15 cellular contexts compared by ENCODE assay signal in the genomic region with DNA sequence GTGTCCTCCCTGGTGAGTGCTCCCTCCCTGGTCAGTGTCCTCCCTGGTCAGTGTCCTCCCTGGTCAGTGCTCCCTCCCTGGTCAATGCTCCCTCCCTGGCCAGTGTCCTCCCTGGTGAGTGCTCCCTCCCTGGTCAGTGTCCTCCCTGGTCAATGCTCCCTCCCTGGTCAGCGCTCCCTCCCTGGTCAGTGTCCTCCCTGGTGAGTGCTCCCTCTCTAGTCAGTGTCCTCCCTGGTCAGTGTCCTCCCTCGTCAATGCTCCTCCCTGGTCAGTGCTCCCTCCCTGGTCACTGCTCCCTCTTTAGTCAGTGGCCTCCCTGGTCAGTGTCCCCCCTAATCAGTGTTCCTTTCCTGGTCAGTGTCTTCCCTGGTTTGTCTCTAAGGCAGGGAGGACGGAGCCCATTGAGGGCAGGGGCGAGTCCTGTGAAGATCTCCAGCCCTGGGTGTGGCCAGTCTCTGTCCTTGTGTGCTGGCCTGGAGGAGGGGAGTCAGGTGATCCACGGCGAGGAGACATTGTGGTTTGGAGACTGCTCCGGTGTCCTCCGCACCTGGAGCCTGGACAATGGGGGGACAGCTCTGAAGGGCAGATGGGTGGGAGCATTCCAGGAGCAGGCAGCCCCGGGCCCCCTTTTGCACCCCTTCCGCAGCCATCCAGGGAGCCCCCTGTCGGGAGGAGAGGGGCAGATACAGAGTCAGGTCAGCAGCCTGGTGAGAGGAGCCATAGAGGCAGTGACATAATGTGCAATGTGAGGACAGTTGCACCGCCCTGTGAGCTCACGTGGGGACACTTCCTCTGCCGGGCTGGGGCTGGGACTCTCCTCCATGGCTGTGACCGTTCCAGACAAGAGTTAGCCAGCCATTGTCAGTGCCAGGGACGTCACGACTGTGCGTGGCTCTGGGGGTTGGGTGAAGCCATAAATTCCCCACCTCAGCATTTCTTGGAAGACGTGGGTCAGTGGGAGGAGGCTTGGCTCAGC.
DNase-seq lines count a peak whose midpoint lies in the region; ATAC-seq, FAIRE-seq and TF ChIP-seq lines count a peak whose summit lies in the region.
"Had no signal": no experiment of that assay in that cellular context is flagged by ENCODE, and none has a peak within 500 bp of the region (broad histone marks: within the 10 kb centered on the region; RNA-seq: fewer than 3 reads in every experiment).

No MANE protein-coding gene starts in this region.

- H3K4me3 ChIP-seq in kidney (ENCODE audit: low read length in 2 of 2) (no peak overlapping the region), colonic mucosa (no peak overlapping the region)
- H3K4me3 ChIP-seq: vagina had no signal

- peak overlapping the region in 1 of 2 donors; percentile 56 for H3K27ac Mint-ChIP-seq in stimulated activated naive CD8-positive, alpha-beta T cell treated with anti-CD3 and anti-CD28 coated beads, Interleukin-15, amount 100 ng/mL, for 72 hours
- H3K27ac Mint-ChIP-seq in T-helper 2 cell treated with Interferon-gamma antibody and Interleukin-4, amounts not matched to agents 5 μg/mL and 100 μg/mL, for 36 hours, result peak overlapping the region; percentile 49
- H3K27ac Mint-ChIP-seq: activated B cell treated with CpG ODN at 0.5 μM for 24 hours; activated T-helper 1 cell treated with anti-CD3 and anti-CD28 coated beads, Interleukin-12 subunit alpha, Interleukin-12 subunit beta, Interleukin-2, Interleukin-4 antibody, amounts not matched to agents 30 ng/mL and 10 ng/mL and 1 ng/mL, durations not matched to agents 14 hours and 24 hours and 36 hours; natural killer cell had no signal

- no peak for TF ChIP-seq CTCF in kidney (IDR thresholded peaks at IDR 0.05; ENCODE audit: borderline replicate concordance, extremely low read depth, insufficient read depth)
- TF ChIP-seq CTCF in colonic mucosa (IDR thresholded peaks at IDR 0.05), result no peak

- peaks cover 12% of the 10 kb centered on the region for H3K27me3 Mint-ChIP-seq in stimulated activated naive CD8-positive, alpha-beta T cell treated with anti-CD3 and anti-CD28 coated beads, Interleukin-15, amount 100 ng/mL, for 72 hours
- H3K27me3 Mint-ChIP-seq in T-helper 2 cell treated with Interferon-gamma antibody and Interleukin-4, amounts not matched to agents 5 μg/mL and 100 μg/mL, for 36 hours (ENCODE audit: low read depth), result no peaks in the 10 kb centered on the region
- H3K27me3 Mint-ChIP-seq: activated B cell treated with CpG ODN at 0.5 μM for 24 hours had no signal

- H3K9ac ChIP-seq in kidney (ENCODE audit: low read length in 2 of 2), result no peak overlapping the region
- H3K9ac ChIP-seq in colonic mucosa (ENCODE audit: low read depth in 2 of 2, low read length in 2 of 2), result peak overlapping the region in 1 of 2 donors; percentile 24

- H3K36me3 Mint-ChIP-seq in T-helper 2 cell treated with Interferon-gamma antibody and Interleukin-4, amounts not matched to agents 5 μg/mL and 100 μg/mL, for 36 hours (ENCODE audit: low read depth), result no peaks in the 10 kb centered on the region
- H3K36me3 Mint-ChIP-seq: natural killer cell had no signal

- DNase-seq in stimulated activated naive CD8-positive, alpha-beta T cell treated with anti-CD3 and anti-CD28 coated beads, Interleukin-15, amount 100 ng/mL, for 72 hours, result peak in 1 of 2 donors; percentile 18
- DNase-seq in stimulated activated naive CD8-positive, alpha-beta T cell treated with anti-CD3 and anti-CD28 coated beads, Interleukin-15, Interleukin-2, amounts not matched to agents 100 U/mL and 50 U/mL, for 24 hours, result no peak
- peak; percentile 7 for DNase-seq in T-helper 2 cell treated with Interferon-gamma antibody and Interleukin-4, amounts not matched to agents 5 μg/mL and 100 μg/mL, for 36 hours (ENCODE audit: low spot score)
- DNase-seq in kidney (peak; percentile 57), NCI-H524 (lab: John Stamatoyannopoulos, UW) (no peak), colonic mucosa (no peak), NCI-H345 (lab: John Stamatoyannopoulos, UW) (no peak)
- DNase-seq: activated B cell treated with CpG ODN at 0.5 μM for 24 hours, AML-193, natural killer cell, NCI-H2171 had no signal

- H3K27me3 ChIP-seq in colonic mucosa, result no peaks in the 10 kb centered on the region
- H3K27me3 ChIP-seq: vagina had no signal

- no peaks in the 10 kb centered on the region for H3K9me3 Mint-ChIP-seq in stimulated activated naive CD8-positive, alpha-beta T cell treated with anti-CD3 and anti-CD28 coated beads, Interleukin-15, amount 100 ng/mL, for 72 hours
- no peaks in the 10 kb centered on the region for H3K9me3 Mint-ChIP-seq in T-helper 2 cell treated with Interferon-gamma antibody and Interleukin-4, amounts not matched to agents 5 μg/mL and 100 μg/mL, for 36 hours
- H3K9me3 Mint-ChIP-seq: activated B cell treated with CpG ODN at 0.5 μM for 24 hours; activated T-helper 1 cell treated with anti-CD3 and anti-CD28 coated beads, Interleukin-12 subunit alpha, Interleukin-12 subunit beta, Interleukin-2, Interleukin-4 antibody, amounts not matched to agents 30 ng/mL and 10 ng/mL and 1 ng/mL, durations not matched to agents 14 hours and 24 hours and 36 hours; natural killer cell had no signal

- no peak overlapping the region for H3K4me3 Mint-ChIP-seq in stimulated activated naive CD8-positive, alpha-beta T cell treated with anti-CD3 and anti-CD28 coated beads, Interleukin-15, amount 100 ng/mL, for 72 hours
- no peak overlapping the region for H3K4me3 Mint-ChIP-seq in T-helper 2 cell treated with Interferon-gamma antibody and Interleukin-4, amounts not matched to agents 5 μg/mL and 100 μg/mL, for 36 hours
- H3K4me3 Mint-ChIP-seq: activated B cell treated with CpG ODN at 0.5 μM for 24 hours; activated T-helper 1 cell treated with anti-CD3 and anti-CD28 coated beads, Interleukin-12 subunit alpha, Interleukin-12 subunit beta, Interleukin-2, Interleukin-4 antibody, amounts not matched to agents 30 ng/mL and 10 ng/mL and 1 ng/mL, durations not matched to agents 14 hours and 24 hours and 36 hours; natural killer cell had no signal

- FAIRE-seq in kidney (lab: Jason Lieb, UNC), result no peak
- FAIRE-seq: H54 had no signal

- H3K4me1 Mint-ChIP-seq in stimulated activated naive CD8-positive, alpha-beta T cell treated with anti-CD3 and anti-CD28 coated beads, Interleukin-15, amount 100 ng/mL, for 72 hours, result peaks cover 7% of the 10 kb centered on the region
- no peaks in the 10 kb centered on the region for H3K4me1 Mint-ChIP-seq in T-helper 2 cell treated with Interferon-gamma antibody and Interleukin-4, amounts not matched to agents 5 μg/mL and 100 μg/mL, for 36 hours (ENCODE audit: low read depth)
- H3K4me1 Mint-ChIP-seq: natural killer cell had no signal

- H3K4me1 ChIP-seq in kidney (ENCODE audit: control insufficient read depth in 1 of 2, insufficient read depth in 1 of 2, low read depth in 1 of 2, low read length in 2 of 2) (no peaks in the 10 kb centered on the region), colonic mucosa (no peaks in the 10 kb centered on the region)

- H3K9me3 ChIP-seq in kidney (ENCODE audit: control insufficient read depth in 1 of 2, low read length in 2 of 2) (no peaks in the 10 kb centered on the region), colonic mucosa (no peaks in the 10 kb centered on the region)
- H3K9me3 ChIP-seq: vagina had no signal

- H3K36me3 ChIP-seq in kidney (ENCODE audit: control insufficient read depth in 1 of 2, insufficient read depth in 2 of 2, low read length in 2 of 2) (no peaks in the 10 kb centered on the region), colonic mucosa (no peaks in the 10 kb centered on the region)
- H3K36me3 ChIP-seq: vagina had no signal

- intact Hi-C loops in kidney (cut with DNase I), result no loop called here
- intact Hi-C loops in colonic mucosa (cut with DNase I), result no loop called here

- no peak overlapping the region for H3K27ac ChIP-seq in kidney (ENCODE audit: low read depth in 2 of 2, low read length in 2 of 2)
- H3K27ac ChIP-seq in colonic mucosa, result no peak overlapping the region
- H3K27ac ChIP-seq: vagina had no signal

- ATAC-seq in stimulated activated naive CD8-positive, alpha-beta T cell treated with anti-CD3 and anti-CD28 coated beads, Interleukin-15, amount 100 ng/mL, for 72 hours, result peak; percentile 47
- ATAC-seq in stimulated activated naive CD8-positive, alpha-beta T cell treated with anti-CD3 and anti-CD28 coated beads, Interleukin-15, Interleukin-2, amounts not matched to agents 100 U/mL and 50 U/mL, for 24 hours, result no peak
- ATAC-seq in HG02884 (IDR thresholded peaks at IDR 0.05; ENCODE audit: unreplicated experiment), result no peak
- ATAC-seq: natural killer cell had no signal

Comparison
In these comparisons a context has a peak if more than half of its experiments do, and no peak if none do; other contexts are left out.
1. DNase-seq: peak in T-helper 2 cell treated with Interferon-gamma antibody and Interleukin-4, amounts not matched to agents 5 μg/mL and 100 μg/mL, for 36 hours (single experiment) and kidney (single experiment); none in stimulated activated naive CD8-positive, alpha-beta T cell treated with anti-CD3 and anti-CD28 coated beads, Interleukin-15, Interleukin-2, amounts not matched to agents 100 U/mL and 50 U/mL, for 24 hours (single experiment), NCI-H524 (0 of 2), colonic mucosa (single experiment) and NCI-H345 (single experiment).